In genomic region chr12:58949954-58950738, GRCh38 we compare ENCODE assay signal across 6 cellular contexts. TPM values are rescaled to one million over a fixed set of nuclear protein-coding genes. Genes with fewer than 3 reads are reported as not detected.
"Had no signal": no experiment of that assay in that cellular context is flagged by ENCODE, and none has a peak within 500 bp of the region (broad histone marks: within the 10 kb centered on the region; RNA-seq: fewer than 3 reads in every experiment).

No MANE protein-coding gene starts in this region.

RNA-seq across cellular contexts. Expression of gene LRIG3, which starts 29.8 kb away (rescaled TPM):
- total RNA-seq: activated CD4-positive, alpha-beta T cell treated with anti-CD3 and anti-CD28 coated beads, Interleukin-2, amount 10 ng/mL, durations not matched to agents 24 days and 14 days; activated CD8-positive, alpha-beta memory T cell treated with anti-CD3 and anti-CD28 coated beads for 36 hours; activated naive CD4-positive, alpha-beta T cell treated with anti-CD3 and anti-CD28 coated beads for 36 hours; activated naive CD8-positive, alpha-beta T cell treated with anti-CD3 and anti-CD28 coated beads for 36 hours; activated T-helper 1 cell treated with anti-CD3 and anti-CD28 coated beads, Interleukin-12 subunit alpha, Interleukin-12 subunit beta, Interleukin-2, Interleukin-4 antibody, amounts not matched to agents 30 ng/mL and 10 ng/mL and 1 ng/mL, durations not matched to agents 14 hours and 24 hours and 36 hours; mononuclear cell had no signal
